Comparison of ENCODE assay signal across 19 cellular contexts in genomic region chr9:89804766-89805531, GRCh38.
"Had no signal": no experiment of that assay in that cellular context is flagged by ENCODE, and none has a peak within 500 bp of the region (broad histone marks: within the 10 kb centered on the region; RNA-seq: fewer than 3 reads in every experiment).

No MANE protein-coding gene starts in this region.

- H3K4me3 Mint-ChIP-seq: naive B cell; stimulated activated memory B cell treated with anti-CD40 and anti-IgM and Interleukin-4, amounts not matched to agents 10 μg/mL and 1 μg/mL and 100 μg/mL, for 72 hours; stimulated activated naive CD8-positive, alpha-beta T cell treated with anti-CD3 and anti-CD28 coated beads, Interleukin-15, Interleukin-2, amounts not matched to agents 100 ng/mL and 50 ng/mL, for 24 hours had no signal

- H3K9me3 ChIP-seq: psoas muscle, spleen, tibial artery, upper lobe of right lung had no signal

- ATAC-seq: psoas muscle; sciatic nerve; stimulated activated memory B cell treated with anti-CD40 and anti-IgM and Interleukin-4, amounts not matched to agents 10 μg/mL and 1 μg/mL and 100 μg/mL, for 72 hours; upper lobe of right lung had no signal

- H3K27me3 Mint-ChIP-seq: stimulated activated memory B cell treated with anti-CD40 and anti-IgM and Interleukin-4, amounts not matched to agents 10 μg/mL and 1 μg/mL and 100 μg/mL, for 72 hours had no signal

- DNase-seq: effector CD4-positive, alpha-beta T cell; foreskin melanocyte; hippocampal formation; kidney glomerular epithelial cell; mesendoderm; naive B cell; psoas muscle; retina; spleen; stimulated activated CD4-positive, alpha-beta T cell treated with anti-CD3 and anti-CD28 coated beads, Interleukin-15, amount 100 ng/mL, for 24 hours; stimulated activated CD4-positive, alpha-beta T cell treated with anti-CD3 and anti-CD28 coated beads, Interleukin-1b, Interleukin-23, amount 100 ng/mL, for 48 hours; stimulated activated CD4-positive, alpha-beta T cell treated with anti-CD3 and anti-CD28 coated beads, Interleukin-4, amount 100 ng/mL, for 24 hours; upper lobe of right lung had no signal

- H3K27ac Mint-ChIP-seq: stimulated activated memory B cell treated with anti-CD40 and anti-IgM and Interleukin-4, amounts not matched to agents 10 μg/mL and 1 μg/mL and 100 μg/mL, for 72 hours; stimulated activated naive CD8-positive, alpha-beta T cell treated with anti-CD3 and anti-CD28 coated beads, Interleukin-15, Interleukin-2, amounts not matched to agents 100 ng/mL and 50 ng/mL, for 24 hours had no signal

- H3K36me3 ChIP-seq: spleen, tibial artery, upper lobe of right lung had no signal

- H3K4me1 ChIP-seq: psoas muscle had no signal

- H3K36me3 Mint-ChIP-seq: naive B cell; stimulated activated memory B cell treated with anti-CD40 and anti-IgM and Interleukin-4, amounts not matched to agents 10 μg/mL and 1 μg/mL and 100 μg/mL, for 72 hours had no signal

- H3K4me3 ChIP-seq: coronary artery, psoas muscle, spleen, tibial artery, upper lobe of right lung had no signal

- H3K27me3 ChIP-seq: spleen, tibial artery, upper lobe of right lung had no signal

- H3K9me3 Mint-ChIP-seq: naive B cell; nephron; stimulated activated memory B cell treated with anti-CD40 and anti-IgM and Interleukin-4, amounts not matched to agents 10 μg/mL and 1 μg/mL and 100 μg/mL, for 72 hours; stimulated activated naive CD8-positive, alpha-beta T cell treated with anti-CD3 and anti-CD28 coated beads, Interleukin-15, Interleukin-2, amounts not matched to agents 100 ng/mL and 50 ng/mL, for 24 hours had no signal

- H3K27ac ChIP-seq: coronary artery, psoas muscle, spleen, tibial artery, upper lobe of right lung had no signal
